ENCODE assay signal across 34 cellular contexts in genomic region chr15:96540283-96540682, GRCh38.
"Had no signal": no experiment of that assay in that cellular context is flagged by ENCODE, and none has a peak within 500 bp of the region (broad histone marks: within the 10 kb centered on the region; RNA-seq: fewer than 3 reads in every experiment).

No MANE protein-coding gene starts in this region.

- H3K9me3 ChIP-seq: MG63 had no signal

- H3K36me3 ChIP-seq: MG63 had no signal

- H3K27me3 ChIP-seq: MG63 had no signal

- DNase-seq: Karpas-422, Kasumi-1, MG63, MM.1S, MV-4-11, NCI-H1048, NCI-H1092, NCI-H1092 treated with DMSO at 0.1 percent for 48 hours, NCI-H1105, NCI-H1105 treated with DMSO at 0.1 percent for 48 hours, NCI-H1417, NCI-H1417 treated with DMSO at 0.1 percent for 48 hours, NCI-H1436, NCI-H1436 treated with DMSO at 0.1 percent for 48 hours, NCI-H146, NCI-H1694, NCI-H1694 treated with DMSO at 0.1 percent for 48 hours, NCI-H187, NCI-H187 treated with DMSO at 0.1 percent for 48 hours, NCI-H1930, NCI-H2029, NCI-H2029 treated with DMSO at 0.1 percent for 48 hours, NCI-H2081, NCI-H2081 treated with DMSO at 0.1 percent for 48 hours, NCI-H2107, NCI-H2171, NCI-H2171 treated with DMSO at 0.1 percent for 48 hours, NCI-H2227 treated with DMSO at 0.1 percent for 48 hours, NCI-H226, NCI-H345, NCI-H446, NCI-H446 treated with DMSO at 0.1 percent for 48 hours, NCI-H510A, NCI-H510A treated with DMSO at 0.1 percent for 48 hours had no signal

- H3K4me3 ChIP-seq: MG63 had no signal
